In the genomic region with DNA sequence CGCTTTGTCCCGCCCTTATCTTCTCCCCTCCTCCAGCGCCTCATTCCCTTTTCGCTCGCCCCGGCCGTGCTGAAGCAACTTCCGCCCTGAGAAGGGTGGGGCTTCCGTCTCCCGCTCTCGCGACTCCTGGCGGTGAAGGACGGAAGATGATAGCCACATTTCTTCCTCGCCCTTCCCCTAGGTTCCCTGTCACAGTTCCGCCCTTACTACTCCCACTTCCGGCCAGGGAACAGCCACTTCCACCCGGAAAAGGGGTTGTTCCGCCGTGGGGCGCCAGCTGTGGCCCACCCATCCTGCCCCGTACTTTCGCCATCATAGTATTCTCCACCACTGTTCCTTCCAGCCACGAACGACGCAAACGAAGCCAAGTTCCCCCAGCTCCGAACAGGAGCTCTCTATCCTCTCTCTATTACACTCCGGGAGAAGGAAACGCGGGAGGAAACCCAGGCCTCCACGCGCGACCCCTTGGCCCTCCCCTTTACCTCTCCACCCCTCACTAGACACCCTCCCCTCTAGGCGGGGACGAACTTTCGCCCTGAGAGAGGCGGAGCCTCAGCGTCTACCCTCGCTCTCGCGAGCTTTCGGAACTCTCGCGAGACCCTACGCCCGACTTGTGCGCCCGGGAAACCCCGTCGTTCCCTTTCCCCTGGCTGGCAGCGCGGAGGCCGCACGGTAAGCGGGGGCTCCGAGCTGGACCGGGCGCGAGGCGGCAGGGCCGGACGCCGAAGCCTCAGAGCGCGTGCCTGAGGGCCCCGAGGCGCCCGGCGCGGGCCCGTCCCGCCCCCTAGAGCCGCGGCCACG, we compare ENCODE assay signal across 1 cellular context.
TF ChIP-seq lines count a peak whose summit lies in the region.

A gene (plus strand): TSS at position 638 of the 801 bp plus-strand sequence. CDS start 520 bp downstream, outside the sequence.

TF ChIP-seq in K562, 482 proteins besides CTCF, POLR2A, EP300 and RAD21 (continued from another document and continues in another):
- TF ChIP-seq, protein P1, sequence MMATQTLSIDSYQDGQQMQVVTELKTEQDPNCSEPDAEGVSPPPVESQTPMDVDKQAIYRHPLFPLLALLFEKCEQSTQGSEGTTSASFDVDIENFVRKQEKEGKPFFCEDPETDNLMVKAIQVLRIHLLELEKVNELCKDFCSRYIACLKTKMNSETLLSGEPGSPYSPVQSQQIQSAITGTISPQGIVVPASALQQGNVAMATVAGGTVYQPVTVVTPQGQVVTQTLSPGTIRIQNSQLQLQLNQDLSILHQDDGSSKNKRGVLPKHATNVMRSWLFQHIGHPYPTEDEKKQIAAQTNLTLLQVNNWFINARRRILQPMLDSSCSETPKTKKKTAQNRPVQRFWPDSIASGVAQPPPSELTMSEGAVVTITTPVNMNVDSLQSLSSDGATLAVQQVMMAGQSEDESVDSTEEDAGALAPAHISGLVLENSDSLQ (IDR thresholded peaks at IDR 0.05): peak; percentile 89
- TF ChIP-seq NUFIP1 (IDR thresholded peaks at IDR 0.05; ENCODE audit: partially characterized antibody) (peak; percentile 44), ZNF57 (CRISPR knock-in tag; IDR thresholded peaks at IDR 0.05) (no peak), ZNF589 (CRISPR knock-in tag; IDR thresholded peaks at IDR 0.05; ENCODE audit: low read depth) (no peak), BMI1 (IDR thresholded peaks at IDR 0.05; ENCODE audit: low read length) (no peak), ELF2 (CRISPR knock-in tag; IDR thresholded peaks at IDR 0.05) (peak; percentile 100), NFXL1 (CRISPR knock-in tag; IDR thresholded peaks at IDR 0.05) (no peak), ZNF431 (CRISPR knock-in tag; IDR thresholded peaks at IDR 0.05) (peak; percentile 53; the same call in 1 of the 2 replicates), STAT5A (IDR thresholded peaks at IDR 0.05; ENCODE audit: borderline replicate concordance, low read length) (no peak; the same call in 1 of the 2 replicates), SMARCA4 (IDR thresholded peaks at IDR 0.05) (no peak), ZNF197 (CRISPR knock-in tag; IDR thresholded peaks at IDR 0.05; ENCODE audit: low read depth) (no peak), FOXA1 (IDR thresholded peaks at IDR 0.05; ENCODE audit: borderline replicate concordance) (no peak), L3MBTL2 (IDR thresholded peaks at IDR 0.05) (peak; percentile 84), KLF16 (IDR thresholded peaks at IDR 0.05) (no peak), SIN3A (IDR thresholded peaks at IDR 0.05; ENCODE audit: borderline replicate concordance in 2 of 2, control insufficient read depth in 1 of 2, low read depth in 2 of 2, low read length in 2 of 2) (peak; percentile 91 to 92), HDAC6 (IDR thresholded peaks at IDR 0.05; ENCODE audit: low read depth, low read length) (no peak), ZNF77 (CRISPR knock-in tag; IDR thresholded peaks at IDR 0.05) (no peak), DIDO1 (tag; IDR thresholded peaks at IDR 0.05; ENCODE audit: low read depth) (peak; percentile 79; the same call in 1 of the 2 replicates)
- TF ChIP-seq, protein P2, sequence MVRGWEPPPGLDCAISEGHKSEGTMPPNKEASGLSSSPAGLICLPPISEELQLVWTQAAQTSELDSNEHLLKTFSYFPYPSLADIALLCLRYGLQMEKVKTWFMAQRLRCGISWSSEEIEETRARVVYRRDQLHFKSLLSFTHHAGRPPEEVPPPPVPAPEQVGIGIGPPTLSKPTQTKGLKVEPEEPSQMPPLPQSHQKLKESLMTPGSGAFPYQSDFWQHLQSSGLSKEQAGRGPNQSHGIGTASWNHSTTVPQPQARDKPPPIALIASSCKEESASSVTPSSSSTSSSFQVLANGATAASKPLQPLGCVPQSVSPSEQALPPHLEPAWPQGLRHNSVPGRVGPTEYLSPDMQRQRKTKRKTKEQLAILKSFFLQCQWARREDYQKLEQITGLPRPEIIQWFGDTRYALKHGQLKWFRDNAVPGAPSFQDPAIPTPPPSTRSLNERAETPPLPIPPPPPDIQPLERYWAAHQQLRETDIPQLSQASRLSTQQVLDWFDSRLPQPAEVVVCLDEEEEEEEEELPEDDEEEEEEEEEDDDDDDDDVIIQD (CRISPR knock-in tag; IDR thresholded peaks at IDR 0.05): no peak
- TF ChIP-seq, protein P3, sequence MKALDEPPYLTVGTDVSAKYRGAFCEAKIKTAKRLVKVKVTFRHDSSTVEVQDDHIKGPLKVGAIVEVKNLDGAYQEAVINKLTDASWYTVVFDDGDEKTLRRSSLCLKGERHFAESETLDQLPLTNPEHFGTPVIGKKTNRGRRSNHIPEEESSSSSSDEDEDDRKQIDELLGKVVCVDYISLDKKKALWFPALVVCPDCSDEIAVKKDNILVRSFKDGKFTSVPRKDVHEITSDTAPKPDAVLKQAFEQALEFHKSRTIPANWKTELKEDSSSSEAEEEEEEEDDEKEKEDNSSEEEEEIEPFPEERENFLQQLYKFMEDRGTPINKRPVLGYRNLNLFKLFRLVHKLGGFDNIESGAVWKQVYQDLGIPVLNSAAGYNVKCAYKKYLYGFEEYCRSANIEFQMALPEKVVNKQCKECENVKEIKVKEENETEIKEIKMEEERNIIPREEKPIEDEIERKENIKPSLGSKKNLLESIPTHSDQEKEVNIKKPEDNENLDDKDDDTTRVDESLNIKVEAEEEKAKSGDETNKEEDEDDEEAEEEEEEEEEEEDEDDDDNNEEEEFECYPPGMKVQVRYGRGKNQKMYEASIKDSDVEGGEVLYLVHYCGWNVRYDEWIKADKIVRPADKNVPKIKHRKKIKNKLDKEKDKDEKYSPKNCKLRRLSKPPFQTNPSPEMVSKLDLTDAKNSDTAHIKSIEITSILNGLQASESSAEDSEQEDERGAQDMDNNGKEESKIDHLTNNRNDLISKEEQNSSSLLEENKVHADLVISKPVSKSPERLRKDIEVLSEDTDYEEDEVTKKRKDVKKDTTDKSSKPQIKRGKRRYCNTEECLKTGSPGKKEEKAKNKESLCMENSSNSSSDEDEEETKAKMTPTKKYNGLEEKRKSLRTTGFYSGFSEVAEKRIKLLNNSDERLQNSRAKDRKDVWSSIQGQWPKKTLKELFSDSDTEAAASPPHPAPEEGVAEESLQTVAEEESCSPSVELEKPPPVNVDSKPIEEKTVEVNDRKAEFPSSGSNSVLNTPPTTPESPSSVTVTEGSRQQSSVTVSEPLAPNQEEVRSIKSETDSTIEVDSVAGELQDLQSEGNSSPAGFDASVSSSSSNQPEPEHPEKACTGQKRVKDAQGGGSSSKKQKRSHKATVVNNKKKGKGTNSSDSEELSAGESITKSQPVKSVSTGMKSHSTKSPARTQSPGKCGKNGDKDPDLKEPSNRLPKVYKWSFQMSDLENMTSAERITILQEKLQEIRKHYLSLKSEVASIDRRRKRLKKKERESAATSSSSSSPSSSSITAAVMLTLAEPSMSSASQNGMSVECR (CRISPR knock-in tag; IDR thresholded peaks at IDR 0.05): peak; percentile 94
- TF ChIP-seq, protein P4, sequence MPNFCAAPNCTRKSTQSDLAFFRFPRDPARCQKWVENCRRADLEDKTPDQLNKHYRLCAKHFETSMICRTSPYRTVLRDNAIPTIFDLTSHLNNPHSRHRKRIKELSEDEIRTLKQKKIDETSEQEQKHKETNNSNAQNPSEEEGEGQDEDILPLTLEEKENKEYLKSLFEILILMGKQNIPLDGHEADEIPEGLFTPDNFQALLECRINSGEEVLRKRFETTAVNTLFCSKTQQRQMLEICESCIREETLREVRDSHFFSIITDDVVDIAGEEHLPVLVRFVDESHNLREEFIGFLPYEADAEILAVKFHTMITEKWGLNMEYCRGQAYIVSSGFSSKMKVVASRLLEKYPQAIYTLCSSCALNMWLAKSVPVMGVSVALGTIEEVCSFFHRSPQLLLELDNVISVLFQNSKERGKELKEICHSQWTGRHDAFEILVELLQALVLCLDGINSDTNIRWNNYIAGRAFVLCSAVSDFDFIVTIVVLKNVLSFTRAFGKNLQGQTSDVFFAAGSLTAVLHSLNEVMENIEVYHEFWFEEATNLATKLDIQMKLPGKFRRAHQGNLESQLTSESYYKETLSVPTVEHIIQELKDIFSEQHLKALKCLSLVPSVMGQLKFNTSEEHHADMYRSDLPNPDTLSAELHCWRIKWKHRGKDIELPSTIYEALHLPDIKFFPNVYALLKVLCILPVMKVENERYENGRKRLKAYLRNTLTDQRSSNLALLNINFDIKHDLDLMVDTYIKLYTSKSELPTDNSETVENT (CRISPR knock-in tag; IDR thresholded peaks at IDR 0.05): peak; percentile 70; the same call in 1 of the 2 replicates
- TF ChIP-seq, protein P5, sequence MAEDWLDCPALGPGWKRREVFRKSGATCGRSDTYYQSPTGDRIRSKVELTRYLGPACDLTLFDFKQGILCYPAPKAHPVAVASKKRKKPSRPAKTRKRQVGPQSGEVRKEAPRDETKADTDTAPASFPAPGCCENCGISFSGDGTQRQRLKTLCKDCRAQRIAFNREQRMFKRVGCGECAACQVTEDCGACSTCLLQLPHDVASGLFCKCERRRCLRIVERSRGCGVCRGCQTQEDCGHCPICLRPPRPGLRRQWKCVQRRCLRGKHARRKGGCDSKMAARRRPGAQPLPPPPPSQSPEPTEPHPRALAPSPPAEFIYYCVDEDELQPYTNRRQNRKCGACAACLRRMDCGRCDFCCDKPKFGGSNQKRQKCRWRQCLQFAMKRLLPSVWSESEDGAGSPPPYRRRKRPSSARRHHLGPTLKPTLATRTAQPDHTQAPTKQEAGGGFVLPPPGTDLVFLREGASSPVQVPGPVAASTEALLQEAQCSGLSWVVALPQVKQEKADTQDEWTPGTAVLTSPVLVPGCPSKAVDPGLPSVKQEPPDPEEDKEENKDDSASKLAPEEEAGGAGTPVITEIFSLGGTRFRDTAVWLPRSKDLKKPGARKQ (CRISPR knock-in tag; IDR thresholded peaks at IDR 0.05): no peak
- TF ChIP-seq, protein P6, sequence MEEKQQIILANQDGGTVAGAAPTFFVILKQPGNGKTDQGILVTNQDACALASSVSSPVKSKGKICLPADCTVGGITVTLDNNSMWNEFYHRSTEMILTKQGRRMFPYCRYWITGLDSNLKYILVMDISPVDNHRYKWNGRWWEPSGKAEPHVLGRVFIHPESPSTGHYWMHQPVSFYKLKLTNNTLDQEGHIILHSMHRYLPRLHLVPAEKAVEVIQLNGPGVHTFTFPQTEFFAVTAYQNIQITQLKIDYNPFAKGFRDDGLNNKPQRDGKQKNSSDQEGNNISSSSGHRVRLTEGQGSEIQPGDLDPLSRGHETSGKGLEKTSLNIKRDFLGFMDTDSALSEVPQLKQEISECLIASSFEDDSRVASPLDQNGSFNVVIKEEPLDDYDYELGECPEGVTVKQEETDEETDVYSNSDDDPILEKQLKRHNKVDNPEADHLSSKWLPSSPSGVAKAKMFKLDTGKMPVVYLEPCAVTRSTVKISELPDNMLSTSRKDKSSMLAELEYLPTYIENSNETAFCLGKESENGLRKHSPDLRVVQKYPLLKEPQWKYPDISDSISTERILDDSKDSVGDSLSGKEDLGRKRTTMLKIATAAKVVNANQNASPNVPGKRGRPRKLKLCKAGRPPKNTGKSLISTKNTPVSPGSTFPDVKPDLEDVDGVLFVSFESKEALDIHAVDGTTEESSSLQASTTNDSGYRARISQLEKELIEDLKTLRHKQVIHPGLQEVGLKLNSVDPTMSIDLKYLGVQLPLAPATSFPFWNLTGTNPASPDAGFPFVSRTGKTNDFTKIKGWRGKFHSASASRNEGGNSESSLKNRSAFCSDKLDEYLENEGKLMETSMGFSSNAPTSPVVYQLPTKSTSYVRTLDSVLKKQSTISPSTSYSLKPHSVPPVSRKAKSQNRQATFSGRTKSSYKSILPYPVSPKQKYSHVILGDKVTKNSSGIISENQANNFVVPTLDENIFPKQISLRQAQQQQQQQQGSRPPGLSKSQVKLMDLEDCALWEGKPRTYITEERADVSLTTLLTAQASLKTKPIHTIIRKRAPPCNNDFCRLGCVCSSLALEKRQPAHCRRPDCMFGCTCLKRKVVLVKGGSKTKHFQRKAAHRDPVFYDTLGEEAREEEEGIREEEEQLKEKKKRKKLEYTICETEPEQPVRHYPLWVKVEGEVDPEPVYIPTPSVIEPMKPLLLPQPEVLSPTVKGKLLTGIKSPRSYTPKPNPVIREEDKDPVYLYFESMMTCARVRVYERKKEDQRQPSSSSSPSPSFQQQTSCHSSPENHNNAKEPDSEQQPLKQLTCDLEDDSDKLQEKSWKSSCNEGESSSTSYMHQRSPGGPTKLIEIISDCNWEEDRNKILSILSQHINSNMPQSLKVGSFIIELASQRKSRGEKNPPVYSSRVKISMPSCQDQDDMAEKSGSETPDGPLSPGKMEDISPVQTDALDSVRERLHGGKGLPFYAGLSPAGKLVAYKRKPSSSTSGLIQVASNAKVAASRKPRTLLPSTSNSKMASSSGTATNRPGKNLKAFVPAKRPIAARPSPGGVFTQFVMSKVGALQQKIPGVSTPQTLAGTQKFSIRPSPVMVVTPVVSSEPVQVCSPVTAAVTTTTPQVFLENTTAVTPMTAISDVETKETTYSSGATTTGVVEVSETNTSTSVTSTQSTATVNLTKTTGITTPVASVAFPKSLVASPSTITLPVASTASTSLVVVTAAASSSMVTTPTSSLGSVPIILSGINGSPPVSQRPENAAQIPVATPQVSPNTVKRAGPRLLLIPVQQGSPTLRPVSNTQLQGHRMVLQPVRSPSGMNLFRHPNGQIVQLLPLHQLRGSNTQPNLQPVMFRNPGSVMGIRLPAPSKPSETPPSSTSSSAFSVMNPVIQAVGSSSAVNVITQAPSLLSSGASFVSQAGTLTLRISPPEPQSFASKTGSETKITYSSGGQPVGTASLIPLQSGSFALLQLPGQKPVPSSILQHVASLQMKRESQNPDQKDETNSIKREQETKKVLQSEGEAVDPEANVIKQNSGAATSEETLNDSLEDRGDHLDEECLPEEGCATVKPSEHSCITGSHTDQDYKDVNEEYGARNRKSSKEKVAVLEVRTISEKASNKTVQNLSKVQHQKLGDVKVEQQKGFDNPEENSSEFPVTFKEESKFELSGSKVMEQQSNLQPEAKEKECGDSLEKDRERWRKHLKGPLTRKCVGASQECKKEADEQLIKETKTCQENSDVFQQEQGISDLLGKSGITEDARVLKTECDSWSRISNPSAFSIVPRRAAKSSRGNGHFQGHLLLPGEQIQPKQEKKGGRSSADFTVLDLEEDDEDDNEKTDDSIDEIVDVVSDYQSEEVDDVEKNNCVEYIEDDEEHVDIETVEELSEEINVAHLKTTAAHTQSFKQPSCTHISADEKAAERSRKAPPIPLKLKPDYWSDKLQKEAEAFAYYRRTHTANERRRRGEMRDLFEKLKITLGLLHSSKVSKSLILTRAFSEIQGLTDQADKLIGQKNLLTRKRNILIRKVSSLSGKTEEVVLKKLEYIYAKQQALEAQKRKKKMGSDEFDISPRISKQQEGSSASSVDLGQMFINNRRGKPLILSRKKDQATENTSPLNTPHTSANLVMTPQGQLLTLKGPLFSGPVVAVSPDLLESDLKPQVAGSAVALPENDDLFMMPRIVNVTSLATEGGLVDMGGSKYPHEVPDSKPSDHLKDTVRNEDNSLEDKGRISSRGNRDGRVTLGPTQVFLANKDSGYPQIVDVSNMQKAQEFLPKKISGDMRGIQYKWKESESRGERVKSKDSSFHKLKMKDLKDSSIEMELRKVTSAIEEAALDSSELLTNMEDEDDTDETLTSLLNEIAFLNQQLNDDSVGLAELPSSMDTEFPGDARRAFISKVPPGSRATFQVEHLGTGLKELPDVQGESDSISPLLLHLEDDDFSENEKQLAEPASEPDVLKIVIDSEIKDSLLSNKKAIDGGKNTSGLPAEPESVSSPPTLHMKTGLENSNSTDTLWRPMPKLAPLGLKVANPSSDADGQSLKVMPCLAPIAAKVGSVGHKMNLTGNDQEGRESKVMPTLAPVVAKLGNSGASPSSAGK (IDR thresholded peaks at IDR 0.05): no peak
